In genomic region chr9:4489562-4489918, GRCh38 we compare ENCODE assay signal across 8 cellular contexts. TPM values are rescaled to one million over a fixed set of nuclear protein-coding genes. Genes with fewer than 3 reads are reported as not detected.
DNase-seq lines count a peak whose midpoint lies in the region; ATAC-seq and TF ChIP-seq lines count a peak whose summit lies in the region.

No MANE protein-coding gene starts in this region.

- 0 out of 2 replicates have a peak overlapping the region, but pooled peaks have one; percentile 12 for H3K27ac ChIP-seq in PC-9
- H3K27ac ChIP-seq in esophagus (ENCODE audit: low read depth in 2 of 2, low read length in 1 of 2): peak overlapping the region; percentile 70 to 83
- H3K27ac ChIP-seq in neural cell (ENCODE audit: low read length): no peak overlapping the region

- H3K79me2 ChIP-seq in PC-9 (ENCODE audit: low read depth) (no peaks in the 10 kb centered on the region), neural cell (replicated peaks; ENCODE audit: insufficient read depth, low read length) (no peaks in the 10 kb centered on the region)

- H3K27me3 ChIP-seq in PC-9 (ENCODE audit: insufficient read depth, low read depth) (no peaks in the 10 kb centered on the region), esophagus (ENCODE audit: control insufficient read depth in 1 of 2, insufficient read depth in 2 of 2, low read length in 2 of 2) (no peaks in the 10 kb centered on the region), neural cell (ENCODE audit: insufficient read depth, low read depth, low read length) (peaks cover 4% of the 10 kb centered on the region)

- ATAC-seq in Right ventricle myocardium inferior (peak; percentile 63), HG03196 (IDR thresholded peaks at IDR 0.05; ENCODE audit: unreplicated experiment) (no peak)

- no peaks in the 10 kb centered on the region for H3K36me3 ChIP-seq in PC-9 (ENCODE audit: low read depth)
- no peaks in the 10 kb centered on the region for H3K36me3 ChIP-seq in esophagus (ENCODE audit: control insufficient read depth in 2 of 2, insufficient read depth in 2 of 2, low read length in 1 of 2)
- no peaks in the 10 kb centered on the region for H3K36me3 ChIP-seq in neural cell (ENCODE audit: insufficient read depth, low read length)

- no peak for TF ChIP-seq EP300 in neural cell (conservative IDR thresholded peaks at IDR 0.05; ENCODE audit: poor library complexity, severe bottlenecking)

- H3K9me2 ChIP-seq in PC-9 (ENCODE audit: insufficient read depth): no peaks in the 10 kb centered on the region
- H3K9me2 ChIP-seq in neural cell (ENCODE audit: insufficient read depth, low read length): no peaks in the 10 kb centered on the region

- H4K20me1 ChIP-seq in PC-9 (ENCODE audit: insufficient read depth): no peaks in the 10 kb centered on the region
- H4K20me1 ChIP-seq in neural cell (ENCODE audit: insufficient read depth): no peaks in the 10 kb centered on the region

- no peak for TF ChIP-seq RAD21 in neural cell (conservative IDR thresholded peaks at IDR 0.05)

- H3K9me3 ChIP-seq in PC-9 (ENCODE audit: insufficient read depth, low read depth): no peaks in the 10 kb centered on the region
- no peaks in the 10 kb centered on the region for H3K9me3 ChIP-seq in esophagus (ENCODE audit: control insufficient read depth in 2 of 2, insufficient read depth in 1 of 2, low read depth in 1 of 2, low read length in 1 of 2)
- H3K9me3 ChIP-seq in neural cell (ENCODE audit: low read length): no peaks in the 10 kb centered on the region

- peaks cover 8% of the 10 kb centered on the region; the same call in 1 of the 2 replicates for H3K4me1 ChIP-seq in PC-9 (replicated peaks; ENCODE audit: insufficient read depth)
- peaks cover 5 to 8% of the 10 kb centered on the region in 2 donors for H3K4me1 ChIP-seq in esophagus (ENCODE audit: control insufficient read depth in 2 of 2, insufficient read depth in 2 of 2, low read length in 1 of 2)

- DNase-seq in Right ventricle myocardium inferior (ENCODE audit: missing footprints) (peak; percentile 58), cardiac septum (ENCODE audit: low spot score) (no peak), PC-9 (peak in 1 of 2 experiments; percentile 13), superior temporal gyrus (ENCODE audit: extremely low spot score) (no peak)
- DNase-seq in stimulated activated CD4-positive, alpha-beta T cell treated with anti-CD3 and anti-CD28 coated beads, Interleukin-1b, Interleukin-23, amount 100 ng/mL, for 48 hours: no peak

- no peaks in the 10 kb centered on the region; the same call in 1 of the 2 replicates for H3F3A ChIP-seq in PC-9 (ENCODE audit: insufficient read depth, low read depth)
- H3F3A ChIP-seq in neural cell (ENCODE audit: insufficient read depth, low read length, poor library complexity, severe bottlenecking): no peaks in the 10 kb centered on the region

- CTCF ChIA-PET in PC-9 (lab: Charles Lee): no interaction called here

- H2AFZ ChIP-seq in PC-9 (peak overlapping the region; percentile 99), neural cell (ENCODE audit: low read depth, low read length) (no peak overlapping the region)

- H3K9ac ChIP-seq in neural cell (ENCODE audit: low read length): peak overlapping the region; percentile 82

- WGBS in esophagus, 2 donors: 2 to 3% methylated on average over 8 of the region's 8 CpGs

- intact Hi-C loops in Right ventricle myocardium inferior (cut with DNase I): no loop called here
- intact Hi-C loops in cardiac septum (cut with DNase I): no loop called here
- intact Hi-C loops in PC-9 (cut with micrococcal nuclease; ENCODE audit: unreplicated experiment): no loop called here

- H3K4me2 ChIP-seq in PC-9 (peak overlapping the region; percentile 86), neural cell (ENCODE audit: low read length) (peak overlapping the region; percentile 70)

- H3K4me3 ChIP-seq in PC-9 (peak overlapping the region; percentile 64), esophagus (ENCODE audit: low read depth in 1 of 2, low read length in 2 of 2) (peak overlapping the region; percentile 76 to 81), neural cell (ENCODE audit: low read length) (peak overlapping the region; percentile 100)

- TF ChIP-seq CTCF in PC-9 (conservative IDR thresholded peaks at IDR 0.05) (no peak), neural cell (IDR thresholded peaks at IDR 0.05; ENCODE audit: poor library complexity, severe bottlenecking) (no peak)

- no TSS peak for BruUV-seq in PC-9 (replicated peaks; lab: Mats Ljungman, UMichigan)

- POLR2A ChIA-PET in PC-9 (lab: Charles Lee; ENCODE audit: unreplicated experiment): interaction anchor here (0.6 kb wide), 1 partner anchor 1214 kb away, joined by 8 read pairs; no protein-coding TSS in a partner anchor

TF ChIP-seq in neural cell, 6 proteins besides CTCF, POLR2A, EP300 and RAD21:
- TF ChIP-seq, protein P1, sequence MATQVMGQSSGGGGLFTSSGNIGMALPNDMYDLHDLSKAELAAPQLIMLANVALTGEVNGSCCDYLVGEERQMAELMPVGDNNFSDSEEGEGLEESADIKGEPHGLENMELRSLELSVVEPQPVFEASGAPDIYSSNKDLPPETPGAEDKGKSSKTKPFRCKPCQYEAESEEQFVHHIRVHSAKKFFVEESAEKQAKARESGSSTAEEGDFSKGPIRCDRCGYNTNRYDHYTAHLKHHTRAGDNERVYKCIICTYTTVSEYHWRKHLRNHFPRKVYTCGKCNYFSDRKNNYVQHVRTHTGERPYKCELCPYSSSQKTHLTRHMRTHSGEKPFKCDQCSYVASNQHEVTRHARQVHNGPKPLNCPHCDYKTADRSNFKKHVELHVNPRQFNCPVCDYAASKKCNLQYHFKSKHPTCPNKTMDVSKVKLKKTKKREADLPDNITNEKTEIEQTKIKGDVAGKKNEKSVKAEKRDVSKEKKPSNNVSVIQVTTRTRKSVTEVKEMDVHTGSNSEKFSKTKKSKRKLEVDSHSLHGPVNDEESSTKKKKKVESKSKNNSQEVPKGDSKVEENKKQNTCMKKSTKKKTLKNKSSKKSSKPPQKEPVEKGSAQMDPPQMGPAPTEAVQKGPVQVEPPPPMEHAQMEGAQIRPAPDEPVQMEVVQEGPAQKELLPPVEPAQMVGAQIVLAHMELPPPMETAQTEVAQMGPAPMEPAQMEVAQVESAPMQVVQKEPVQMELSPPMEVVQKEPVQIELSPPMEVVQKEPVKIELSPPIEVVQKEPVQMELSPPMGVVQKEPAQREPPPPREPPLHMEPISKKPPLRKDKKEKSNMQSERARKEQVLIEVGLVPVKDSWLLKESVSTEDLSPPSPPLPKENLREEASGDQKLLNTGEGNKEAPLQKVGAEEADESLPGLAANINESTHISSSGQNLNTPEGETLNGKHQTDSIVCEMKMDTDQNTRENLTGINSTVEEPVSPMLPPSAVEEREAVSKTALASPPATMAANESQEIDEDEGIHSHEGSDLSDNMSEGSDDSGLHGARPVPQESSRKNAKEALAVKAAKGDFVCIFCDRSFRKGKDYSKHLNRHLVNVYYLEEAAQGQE (IDR thresholded peaks at IDR 0.05; ENCODE audit: borderline replicate concordance): no peak
- no peak for TF ChIP-seq EZH2 (IDR thresholded peaks at IDR 0.05; ENCODE audit: borderline replicate concordance, insufficient read depth, low read length, poor library complexity, severe bottlenecking)
- no peak for TF ChIP-seq SMC3 (conservative IDR thresholded peaks at IDR 0.05; ENCODE audit: poor library complexity)
- TF ChIP-seq TAF1 (IDR thresholded peaks at IDR 0.05; ENCODE audit: low read depth): no peak
- TF ChIP-seq MXI1 (conservative IDR thresholded peaks at IDR 0.05; ENCODE audit: poor library complexity, severe bottlenecking): no peak
- no peak for TF ChIP-seq POLR2AphosphoS5 (IDR thresholded peaks at IDR 0.05)
TF ChIP-seq in neural cell: peak in this region for 0.

RNA-seq across cellular contexts. Expression of gene SLC1A1, which starts 0.7 kb away (rescaled TPM):
- total RNA-seq in Right ventricle myocardium inferior (3.2 TPM), cardiac septum (0.59 TPM), PC-9 (2021) (2.9 and 3.1 TPM in 2 replicates)
- polyA plus RNA-seq in esophagus (1 to 10 TPM; 1.1 to 2.4 TPM), neural cell (27.6 and 30.8 TPM in 2 replicates)
- polyA minus RNA-seq in neural cell: 41.6 and 42.6 TPM in 2 replicates
